19 cellular contexts compared by ENCODE assay signal in genomic region chr7:74424291-74424880, GRCh38.
"Had no signal": no experiment of that assay in that cellular context is flagged by ENCODE, and none has a peak within 500 bp of the region (broad histone marks: within the 10 kb centered on the region; RNA-seq: fewer than 3 reads in every experiment).

No MANE protein-coding gene starts in this region.

- H3K9ac ChIP-seq: KMS-11 had no signal

- H3K4me3 ChIP-seq: SJCRH30 had no signal

- H3K27ac ChIP-seq: KMS-11, SJCRH30 had no signal

- H3K27me3 ChIP-seq: SJCRH30 had no signal

- H3K4me2 ChIP-seq: KMS-11 had no signal

- ATAC-seq: HepG2 had no signal

- H3K9me3 ChIP-seq: SJCRH30 had no signal

- DNase-seq: IMR-90, Kasumi-1, MM.1S, NCI-H1092 treated with DMSO at 0.1 percent for 48 hours, NCI-H1436, NCI-H187, NCI-H2029 treated with DMSO at 0.1 percent for 48 hours, NCI-H2171 treated with DMSO at 0.1 percent for 48 hours, NCI-H345, NCI-H446 treated with DMSO at 0.1 percent for 48 hours, NCI-H510A treated with DMSO at 0.1 percent for 48 hours, NCI-H526, NCI-H82, SHP77 treated with DMSO at 0.1 percent for 48 hours, SJCRH30, T-helper 1 cell had no signal

- FAIRE-seq: HepG2, RCC 7860 had no signal

- H3K36me3 ChIP-seq: SJCRH30 had no signal
